1 cellular context compared by ENCODE assay signal in genomic region chr6:130825772-130826441, GRCh38.
TF ChIP-seq lines count a peak whose summit lies in the region.

No MANE protein-coding gene starts in this region.

TF ChIP-seq in H1, 55 proteins besides CTCF, POLR2A, EP300 and RAD21:
- TF ChIP-seq ASH2L (IDR thresholded peaks at IDR 0.05; ENCODE audit: low read length) (peak; percentile 39), CTBP2 (IDR thresholded peaks at IDR 0.05; ENCODE audit: borderline replicate concordance, insufficient read depth, insufficient read length, low read length) (no peak), SP2 (IDR thresholded peaks at IDR 0.05; ENCODE audit: low read length) (no peak), CHD2 (IDR thresholded peaks at IDR 0.05; ENCODE audit: low read length) (no peak), GABPA (IDR thresholded peaks at IDR 0.05; ENCODE audit: borderline replicate concordance, insufficient read depth, low read length) (no peak), MAFK (IDR thresholded peaks at IDR 0.05; ENCODE audit: low read depth, low read length) (no peak), CBX5 (IDR thresholded peaks at IDR 0.05; ENCODE audit: low read depth, low read length) (no peak), KDM5A (IDR thresholded peaks at IDR 0.05; ENCODE audit: low read length) (no peak), TEAD4 (IDR thresholded peaks at IDR 0.05; ENCODE audit: low read depth, low read length) (peak; percentile 83), GTF2F1 (IDR thresholded peaks at IDR 0.05; ENCODE audit: borderline replicate concordance, low read depth, low read length) (no peak), CEBPB (IDR thresholded peaks at IDR 0.05; ENCODE audit: low read depth, low read length) (peak; percentile 66; the same call in 1 of the 2 replicates), ATF2 (IDR thresholded peaks at IDR 0.05; ENCODE audit: low read length) (no peak), BCL11A (IDR thresholded peaks at IDR 0.05; ENCODE audit: low read depth in 2 of 2, low read length in 2 of 2) (no peak), SRF (IDR thresholded peaks at IDR 0.05; ENCODE audit: low read depth, low read length) (no peak), JUN (IDR thresholded peaks at IDR 0.05; ENCODE audit: low read depth, low read length) (no peak), SIN3A (conservative IDR thresholded peaks at IDR 0.05 in 1 of 2, IDR thresholded peaks at IDR 0.05 in 1 of 2; ENCODE audit: low read depth in 1 of 2, low read length in 2 of 2) (peak in 1 of 2 experiments; percentile 61; a peak in 1 of 4 replicates), RNF2 (IDR thresholded peaks at IDR 0.05; ENCODE audit: borderline replicate concordance, low read depth, low read length, missing control alignments, poor library complexity, severe bottlenecking) (no peak), TCF12 (IDR thresholded peaks at IDR 0.05; ENCODE audit: low read depth, low read length) (no peak), JUND (IDR thresholded peaks at IDR 0.05; ENCODE audit: low read length) (no peak), SUZ12 (IDR thresholded peaks at IDR 0.05; ENCODE audit: low read length) (no peak), KDM4A (IDR thresholded peaks at IDR 0.05; ENCODE audit: low read depth, low read length, severe bottlenecking) (no peak), HDAC6 (IDR thresholded peaks at IDR 0.05; ENCODE audit: low read depth, low read length) (no peak), CHD1 (IDR thresholded peaks at IDR 0.05; ENCODE audit: low read depth, low read length) (no peak), RXRA (IDR thresholded peaks at IDR 0.05; ENCODE audit: insufficient read depth, low read depth, low read length) (no peak), RFX5 (IDR thresholded peaks at IDR 0.05; ENCODE audit: borderline replicate concordance, low read depth, low read length) (no peak), BRCA1 (IDR thresholded peaks at IDR 0.05; ENCODE audit: low read depth, low read length) (no peak), NRF1 (IDR thresholded peaks at IDR 0.05; ENCODE audit: low read depth, low read length) (no peak), TAF7 (optimal IDR thresholded peaks at IDR 0.05; ENCODE audit: borderline replicate concordance, low read depth, low read length) (no peak)
